Comparison of ENCODE assay signal across 8 cellular contexts in genomic region chr1:109396513-109396839, GRCh38. TPM values are rescaled to one million over a fixed set of nuclear protein-coding genes. Genes with fewer than 3 reads are reported as not detected.
A peak's percentile ranks its signal among the peaks of the same experiment; 100 is the strongest.
DNase-seq lines count a peak whose midpoint lies in the region; ATAC-seq and TF ChIP-seq lines count a peak whose summit lies in the region.

No MANE protein-coding gene starts in this region.

- no peak overlapping the region for H3K27ac ChIP-seq in KMS-11

- H3K27ac Mint-ChIP-seq in dendritic cell treated with granulocyte-macrophage colony-stimulating factor and Interleukin-4, amounts not matched to agents 40 ng/mL and 50 ng/mL, for 4 days, result peak overlapping the region; percentile 93
- no peak overlapping the region for H3K27ac Mint-ChIP-seq in nephron progenitor cell

- H3K27me3 ChIP-seq in KMS-11 (ENCODE audit: insufficient read depth, low read depth), result peaks cover 9% of the 10 kb centered on the region

- peaks cover 57% of the 10 kb centered on the region for H3K4me1 ChIP-seq in KMS-11 (ENCODE audit: low read depth, poor library complexity, severe bottlenecking)

- H3K27me3 Mint-ChIP-seq in dendritic cell treated with granulocyte-macrophage colony-stimulating factor and Interleukin-4, amounts not matched to agents 40 ng/mL and 50 ng/mL, for 4 days, result peaks cover 5% of the 10 kb centered on the region
- peaks cover 25% of the 10 kb centered on the region for H3K27me3 Mint-ChIP-seq in nephron progenitor cell (ENCODE audit: low read depth, poor library complexity)

- H3K9ac ChIP-seq in KMS-11, result no peak overlapping the region

- H3K4me2 ChIP-seq in KMS-11, result peak overlapping the region; percentile 63

- H4K20me1 ChIP-seq in KMS-11 (ENCODE audit: insufficient read depth), result no peaks in the 10 kb centered on the region

- TF ChIP-seq CTCF in AG10803 (conservative IDR thresholded peaks at IDR 0.05; ENCODE audit: low read length) (no peak), KMS-11 (conservative IDR thresholded peaks at IDR 0.05; ENCODE audit: low read depth, low read length) (no peak), nephron progenitor cell (IDR thresholded peaks at IDR 0.05) (no peak)

- no peaks in the 10 kb centered on the region; the same call in 1 of the 2 replicates for H3K79me2 ChIP-seq in KMS-11 (ENCODE audit: insufficient read depth, low read depth)

- H3K36me3 ChIP-seq in KMS-11 (ENCODE audit: insufficient read depth), result no peaks in the 10 kb centered on the region

- no peak for ATAC-seq in sciatic nerve
- ATAC-seq in HG03565 (IDR thresholded peaks at IDR 0.05; ENCODE audit: unreplicated experiment), result no peak

- intact Hi-C loops in dendritic cell treated with granulocyte-macrophage colony-stimulating factor and Interleukin-4, amounts not matched to agents 40 ng/mL and 50 ng/mL, for 4 days (cut with micrococcal nuclease), result loop anchor here (10.0 kb wide), 1 partner anchor 52 kb away; no protein-coding TSS in a partner anchor
- intact Hi-C loops in sciatic nerve (cut with DNase I), result loop anchor here (5.0 kb wide), 1 partner anchor 119 kb away; no protein-coding TSS in a partner anchor

- H3K36me3 Mint-ChIP-seq in dendritic cell treated with granulocyte-macrophage colony-stimulating factor and Interleukin-4, amounts not matched to agents 40 ng/mL and 50 ng/mL, for 4 days (ENCODE audit: low read depth), result peaks cover 20% of the 10 kb centered on the region
- H3K36me3 Mint-ChIP-seq in nephron progenitor cell (ENCODE audit: low read depth), result no peaks in the 10 kb centered on the region

- H3K4me1 Mint-ChIP-seq in dendritic cell treated with granulocyte-macrophage colony-stimulating factor and Interleukin-4, amounts not matched to agents 40 ng/mL and 50 ng/mL, for 4 days (ENCODE audit: low read depth), result peaks cover 64% of the 10 kb centered on the region
- H3K4me1 Mint-ChIP-seq in nephron progenitor cell, result peaks cover 68% of the 10 kb centered on the region

- no peaks in the 10 kb centered on the region for H3K9me3 Mint-ChIP-seq in dendritic cell treated with granulocyte-macrophage colony-stimulating factor and Interleukin-4, amounts not matched to agents 40 ng/mL and 50 ng/mL, for 4 days
- H3K9me3 Mint-ChIP-seq in nephron progenitor cell, result no peaks in the 10 kb centered on the region

- DNase-seq in AG10803 (ENCODE audit: low read depth), result no peak
- DNase-seq in nephron progenitor cell, result no peak
- no peak for DNase-seq in sciatic nerve (ENCODE audit: low spot score)
- DNase-seq in AML-193 (lab: John Stamatoyannopoulos, UW), result no peak
- no peak for DNase-seq in superior temporal gyrus (ENCODE audit: extremely low spot score)

- peak overlapping the region; percentile 62 for H3K4me3 ChIP-seq in AG10803 (ENCODE audit: low read length)
- H3K4me3 ChIP-seq in KMS-11 (IDR thresholded peaks at IDR 0.05; ENCODE audit: insufficient read depth, low read depth, low read length), result no peak overlapping the region

- peak overlapping the region; percentile 82 for H3K4me3 Mint-ChIP-seq in dendritic cell treated with granulocyte-macrophage colony-stimulating factor and Interleukin-4, amounts not matched to agents 40 ng/mL and 50 ng/mL, for 4 days
- peak overlapping the region; percentile 96 for H3K4me3 Mint-ChIP-seq in nephron progenitor cell

- no peak overlapping the region for H2AFZ ChIP-seq in KMS-11 (ENCODE audit: low read depth)

RNA-seq across cellular contexts. Expression of gene SORT1, which starts 1.2 kb away (rescaled TPM):
- 111 TPM for total RNA-seq in sciatic nerve

RNA-seq across cellular contexts. Expression of gene PSMA5, which starts 29.8 kb away (rescaled TPM):
- 44.8 TPM for total RNA-seq in sciatic nerve
